In genomic region chr12:30794591-30795409, GRCh38 we compare ENCODE assay signal across 2 cellular contexts.
TF ChIP-seq lines count a peak whose summit lies in the region.

No MANE protein-coding gene starts in this region.

TF ChIP-seq in SK-N-SH, 30 proteins besides CTCF, POLR2A, EP300 and RAD21 (continued from another document):
- no peak for TF ChIP-seq IRF3 (IDR thresholded peaks at IDR 0.05; ENCODE audit: low read depth, low read length)
- TF ChIP-seq USF1 (IDR thresholded peaks at IDR 0.05; ENCODE audit: borderline replicate concordance, low read depth) = no peak
- 0 out of 2 replicates have a peak, but pooled peaks have one; percentile 76 for TF ChIP-seq MAX (IDR thresholded peaks at IDR 0.05; ENCODE audit: low read depth)
- TF ChIP-seq JUND (IDR thresholded peaks at IDR 0.05) = peak; percentile 84
- no peak for TF ChIP-seq ELF1 (IDR thresholded peaks at IDR 0.05)
- TF ChIP-seq FOXM1 (IDR thresholded peaks at IDR 0.05; ENCODE audit: low read depth) = 0 out of 2 replicates have a peak, but pooled peaks have one; percentile 44
- no peak for TF ChIP-seq FOXJ3 (CRISPR knock-in tag; IDR thresholded peaks at IDR 0.05)
- TF ChIP-seq PBX3 (IDR thresholded peaks at IDR 0.05) = peak; percentile 43
- TF ChIP-seq RXRA (IDR thresholded peaks at IDR 0.05; ENCODE audit: borderline replicate concordance, low read depth) = peak; percentile 67
- TF ChIP-seq TCF12 (IDR thresholded peaks at IDR 0.05) = peak; percentile 66
- TF ChIP-seq GABPA (IDR thresholded peaks at IDR 0.05; ENCODE audit: low read depth) = peak; percentile 17; the same call in 1 of the 2 replicates
- TF ChIP-seq POLR2AphosphoS5 (IDR thresholded peaks at IDR 0.05; ENCODE audit: low read depth, low read length) = peak; percentile 20; the same call in 1 of the 2 replicates

TF ChIP-seq in endothelial cell of umbilical vein, 7 proteins besides CTCF, POLR2A, EP300 and RAD21 (continued from another document):
- TF ChIP-seq MAX (IDR thresholded peaks at IDR 0.05; ENCODE audit: insufficient read depth, insufficient read length) (no peak), FOS (IDR thresholded peaks at IDR 0.05; ENCODE audit: borderline replicate concordance, insufficient read depth, low read length) (peak; percentile 97), MYC (IDR thresholded peaks at IDR 0.05; ENCODE audit: low read depth, low read length) (peak; percentile 91)
